Comparison of ENCODE assay signal across 17 cellular contexts in the genomic region with DNA sequence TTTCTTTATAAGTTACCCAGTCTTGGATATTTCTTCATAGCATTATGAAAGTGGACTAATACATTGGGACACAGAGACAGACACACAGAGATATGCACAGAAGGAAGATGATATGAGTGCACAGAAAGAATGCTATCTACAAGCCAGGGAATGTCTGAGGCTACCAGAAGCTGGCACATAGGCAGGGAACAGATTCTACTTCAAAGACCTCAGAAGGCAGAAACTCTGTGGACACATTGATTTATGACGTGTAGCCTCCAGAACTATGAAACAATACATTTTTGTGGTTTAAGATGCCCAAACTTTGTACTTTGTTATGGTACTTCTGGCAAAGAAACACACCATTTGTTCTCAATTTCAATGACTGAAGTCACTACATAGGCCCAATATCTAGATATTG.
DNase-seq lines count a peak whose midpoint lies in the region; ATAC-seq, FAIRE-seq and TF ChIP-seq lines count a peak whose summit lies in the region.
"Had no signal": no experiment of that assay in that cellular context is flagged by ENCODE, and none has a peak within 500 bp of the region (broad histone marks: within the 10 kb centered on the region; RNA-seq: fewer than 3 reads in every experiment).

No MANE protein-coding gene starts in this region.

- WGBS in heart left ventricle, 4 donors, result 71 to 86% (median 81%) methylated on average over 1 of the region's 1 CpG

- FAIRE-seq in GM12892 (lab: Jason Lieb, UNC), result no peak

- TF ChIP-seq CTCF in AG10803 (conservative IDR thresholded peaks at IDR 0.05; ENCODE audit: low read length) (no peak), choroid plexus epithelial cell (conservative IDR thresholded peaks at IDR 0.05; ENCODE audit: low read depth, low read length) (no peak), heart left ventricle (IDR thresholded peaks at IDR 0.05) (no peak)

- no peak overlapping the region for H3K4me3 Mint-ChIP-seq in activated CD4-positive, alpha-beta memory T cell treated with anti-CD3 and anti-CD28 coated beads for 36 hours
- H3K4me3 Mint-ChIP-seq: effector memory CD8-positive, alpha-beta T cell; T-helper 17 cell had no signal

- no peaks in the 10 kb centered on the region for H3K27me3 Mint-ChIP-seq in activated CD4-positive, alpha-beta memory T cell treated with anti-CD3 and anti-CD28 coated beads for 36 hours
- H3K27me3 Mint-ChIP-seq: effector memory CD8-positive, alpha-beta T cell; T-helper 17 cell had no signal

- H3K27me3 ChIP-seq in heart left ventricle, result no peaks in the 10 kb centered on the region

- ATAC-seq in heart left ventricle, result no peak
- ATAC-seq: activated CD4-positive, CD25-positive, alpha-beta regulatory T cell treated with anti-CD3 and anti-CD28 coated beads, Interleukin-2, amount 50 U/mL, for 24 hours; effector memory CD8-positive, alpha-beta T cell; T-helper 17 cell had no signal

- POLR2A ChIA-PET in activated CD4-positive, alpha-beta memory T cell treated with anti-CD3 and anti-CD28 coated beads for 36 hours (lab: Charles Lee), result no interaction called here

- CTCF ChIA-PET in activated CD4-positive, alpha-beta memory T cell treated with anti-CD3 and anti-CD28 coated beads for 36 hours (lab: Charles Lee), result no interaction called here

- peaks cover 3% of the 10 kb centered on the region for H3K9me3 Mint-ChIP-seq in activated CD4-positive, alpha-beta memory T cell treated with anti-CD3 and anti-CD28 coated beads for 36 hours

- TF ChIP-seq POLR2A in GM12892 (IDR thresholded peaks at IDR 0.05; ENCODE audit: low read depth, low read length) (no peak), heart left ventricle (IDR thresholded peaks at IDR 0.05) (no peak)

- DNase-seq in AG10803 (ENCODE audit: low read depth), result peak; percentile 97
- peak; percentile 97 for DNase-seq in LHCN-M2 (ENCODE audit: low read depth)
- DNase-seq in choroid plexus epithelial cell (ENCODE audit: low read depth), result peak; percentile 95
- peak; percentile 88 for DNase-seq in myocyte (ENCODE audit: low read depth)
- no peak for DNase-seq in substantia nigra (lab: John Stamatoyannopoulos, UW)
- no peak for DNase-seq in activated CD4-positive, alpha-beta memory T cell treated with anti-CD3 and anti-CD28 coated beads for 36 hours
- no peak for DNase-seq in GM12892 (ENCODE audit: insufficient read length)
- DNase-seq in heart left ventricle, result no peak
- DNase-seq: activated CD8-positive, alpha-beta memory T cell treated with anti-CD3 and anti-CD28 coated beads, Interleukin-2, amount 50 U/mL, for 4 hours; activated naive CD4-positive, alpha-beta T cell treated with Interleukin-2 at 50 U/mL for 16 hours; DMS53; effector memory CD8-positive, alpha-beta T cell; retina; T-helper 17 cell had no signal

- H3K9me3 ChIP-seq in heart left ventricle, result peaks cover 0 to 8% (median 0%) of the 10 kb centered on the region in 12 donors

- no peaks in the 10 kb centered on the region for H3K4me1 ChIP-seq in heart left ventricle

- no peak overlapping the region for H3K27ac Mint-ChIP-seq in activated CD4-positive, alpha-beta memory T cell treated with anti-CD3 and anti-CD28 coated beads for 36 hours
- H3K27ac Mint-ChIP-seq: effector memory CD8-positive, alpha-beta T cell; T-helper 17 cell had no signal

- no peaks in the 10 kb centered on the region for H3K4me1 Mint-ChIP-seq in activated CD4-positive, alpha-beta memory T cell treated with anti-CD3 and anti-CD28 coated beads for 36 hours (ENCODE audit: low read depth)
- H3K4me1 Mint-ChIP-seq: T-helper 17 cell had no signal

- H3K27ac ChIP-seq in substantia nigra (ENCODE audit: low read depth, low read length, poor library complexity, severe bottlenecking) (no peak overlapping the region), heart left ventricle (no peak overlapping the region)
- H3K27ac ChIP-seq: C4-2B, RWPE1 had no signal

- H3K4me3 ChIP-seq in AG10803 (ENCODE audit: low read length) (no peak overlapping the region), choroid plexus epithelial cell (ENCODE audit: low read depth, low read length) (no peak overlapping the region), heart left ventricle (no peak overlapping the region)

- H3K36me3 ChIP-seq in heart left ventricle, result no peaks in the 10 kb centered on the region

- no peaks in the 10 kb centered on the region for H3K36me3 Mint-ChIP-seq in activated CD4-positive, alpha-beta memory T cell treated with anti-CD3 and anti-CD28 coated beads for 36 hours

- intact Hi-C loops in activated CD4-positive, alpha-beta memory T cell treated with anti-CD3 and anti-CD28 coated beads for 36 hours (cut with micrococcal nuclease), result no loop called here
- intact Hi-C loops in heart left ventricle (cut with DNase I), result no loop called here

Comparison
In these comparisons a context has a peak if more than half of its experiments do, and no peak if none do; other contexts are left out.
1. DNase-seq: peak in AG10803 (single experiment), LHCN-M2 (single experiment), choroid plexus epithelial cell (single experiment) and myocyte (single experiment); none in substantia nigra (0 of 49), activated CD4-positive, alpha-beta memory T cell treated with anti-CD3 and anti-CD28 coated beads for 36 hours (single experiment), GM12892 (single experiment) and heart left ventricle (0 of 5).